In the genomic region with DNA sequence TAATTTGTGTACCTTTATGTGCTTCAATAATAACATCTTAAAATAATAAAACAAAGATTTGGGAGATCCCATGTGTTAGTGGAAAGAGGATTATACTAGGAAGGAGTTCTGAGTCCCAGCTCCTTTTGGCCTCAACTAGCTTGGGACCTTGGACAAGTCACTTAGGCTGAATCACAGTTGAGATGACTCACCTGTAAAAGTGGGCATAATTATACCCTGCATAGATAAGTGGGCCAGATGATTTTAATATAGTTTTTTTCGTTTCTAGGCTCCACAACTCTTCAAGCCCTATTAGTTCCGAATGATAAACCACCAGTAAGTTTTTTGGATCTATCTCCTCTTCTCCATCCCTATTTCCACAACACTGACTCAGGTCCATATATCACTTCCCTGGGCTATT, we compare ENCODE assay signal across 24 cellular contexts.
A peak's percentile ranks its signal among the peaks of the same experiment; 100 is the strongest.
DNase-seq lines count a peak whose midpoint lies in the region; ATAC-seq, FAIRE-seq and TF ChIP-seq lines count a peak whose summit lies in the region.
"Had no signal": no experiment of that assay in that cellular context is flagged by ENCODE, and none has a peak within 500 bp of the region (broad histone marks: within the 10 kb centered on the region; RNA-seq: fewer than 3 reads in every experiment).

No MANE protein-coding gene starts in this region.

- no peak overlapping the region for H3K9ac ChIP-seq in endothelial cell of umbilical vein (replicated peaks; ENCODE audit: extremely low read depth, insufficient read depth, low read length)

- dilution Hi-C loops in endothelial cell of umbilical vein (cut with MboI; ENCODE audit: extremely low pct_ligation_motif_present, low sequenced_read_pairs): no loop called here

- no peak overlapping the region for H3K4me3 Mint-ChIP-seq in immature natural killer cell
- H3K4me3 Mint-ChIP-seq: activated CD8-positive, alpha-beta T cell treated with anti-CD3 and anti-CD28 coated beads, Interleukin-2, amount 10 ng/mL, durations not matched to agents 7 days and 5 days; activated naive CD8-positive, alpha-beta T cell treated with anti-CD3 and anti-CD28 coated beads, Interleukin-2, amount 10 ng/mL, durations not matched to agents 7 days and 5 days; naive thymus-derived CD8-positive, alpha-beta T cell; T-helper 1 cell treated with Interleukin-12 subunit alpha and Interleukin-12 subunit beta and Interleukin-4 antibody, amounts not matched to agents 30 μg/mL and 1 μg/mL, for 36 hours; WTC11 had no signal

- CTCF ChIA-PET in PC-9 (lab: Charles Lee): interaction anchor here (0.5 kb wide), 1 partner anchor 911 kb away, joined by 4 read pairs; no protein-coding TSS in a partner anchor
- CTCF ChIA-PET in endothelial cell of umbilical vein (lab: Charles Lee): no interaction called here

- BruUV-seq in PC-9 (replicated peaks; lab: Mats Ljungman, UMichigan): no TSS peak
- no TSS peak for BruUV-seq in endothelial cell of umbilical vein (replicated peaks; lab: Mats Ljungman, UMichigan)

- peaks cover 7 to 14% of the 10 kb centered on the region in 2 donors for H3K4me1 Mint-ChIP-seq in immature natural killer cell
- H3K4me1 Mint-ChIP-seq: activated naive CD8-positive, alpha-beta T cell treated with anti-CD3 and anti-CD28 coated beads, Interleukin-2, amount 10 ng/mL, durations not matched to agents 7 days and 5 days had no signal

- intact Hi-C loops in right cardiac atrium (cut with DNase I) (no loop called here), PC-9 (cut with micrococcal nuclease; ENCODE audit: unreplicated experiment) (no loop called here), endothelial cell of umbilical vein (cut with micrococcal nuclease) (no loop called here)

- H2AFZ ChIP-seq in PC-9 (no peak overlapping the region), endothelial cell of umbilical vein (ENCODE audit: low read depth, low read length) (no peak overlapping the region)
- H2AFZ ChIP-seq: hepatocyte had no signal

- DNase-seq in cardiac muscle cell (ENCODE audit: low read depth in 1 of 2, low spot score in 1 of 2): no peak
- no peak for DNase-seq in right cardiac atrium
- DNase-seq in PC-9: no peak
- DNase-seq in endothelial cell of umbilical vein (ENCODE audit: low read depth, low spot score): no peak
- DNase-seq in small intestine: peak; percentile 2
- no peak for DNase-seq in cerebellar nuclear complex (lab: John Stamatoyannopoulos, UW)
- DNase-seq in cerebellar cortex (ENCODE audit: low spot score): no peak
- no peak for DNase-seq in immature natural killer cell
- DNase-seq: activated CD8-positive, alpha-beta T cell treated with anti-CD3 and anti-CD28 coated beads, Interleukin-2, amount 10 ng/mL, durations not matched to agents 7 days and 5 days; activated naive CD8-positive, alpha-beta T cell treated with anti-CD3 and anti-CD28 coated beads, Interleukin-2, amount 10 ng/mL, durations not matched to agents 7 days and 5 days; effector CD8-positive, alpha-beta T cell; GDM1; islet precursor cell; Karpas-422; naive thymus-derived CD8-positive, alpha-beta T cell; NCI-H1105; NCI-H2227 treated with DMSO at 0.1 percent for 48 hours; SHP77 treated with DMSO at 0.1 percent for 48 hours; stimulated activated CD4-positive, alpha-beta T cell treated with anti-CD3 and anti-CD28 coated beads, Interleukin-4, amount 100 ng/mL, for 4 hours had no signal

- no peaks in the 10 kb centered on the region for H3K36me3 ChIP-seq in cardiac muscle cell
- H3K36me3 ChIP-seq in PC-9 (ENCODE audit: low read depth): no peaks in the 10 kb centered on the region
- H3K36me3 ChIP-seq in endothelial cell of umbilical vein (ENCODE audit: control insufficient read depth in 2 of 2, extremely low read depth in 1 of 2, insufficient read depth in 2 of 2, low read length in 2 of 2): no peaks in the 10 kb centered on the region
- H3K36me3 ChIP-seq in small intestine (ENCODE audit: control insufficient read depth in 2 of 2, insufficient read depth in 2 of 2, low read length in 2 of 2): no peaks in the 10 kb centered on the region
- H3K36me3 ChIP-seq: vagina had no signal

- TF ChIP-seq CTCF in cardiac muscle cell (IDR thresholded peaks at IDR 0.05; ENCODE audit: low read depth, low read length): no peak
- TF ChIP-seq CTCF in PC-9 (conservative IDR thresholded peaks at IDR 0.05): no peak
- no peak for TF ChIP-seq CTCF in endothelial cell of umbilical vein (IDR thresholded peaks at IDR 0.05; ENCODE audit: extremely low read depth in 1 of 2, insufficient read depth in 1 of 2, low read depth in 1 of 2, low read length in 2 of 2)

- H3K27me3 Mint-ChIP-seq in immature natural killer cell (ENCODE audit: low read depth in 3 of 3): peaks cover 0 to 4% (median 3%) of the 10 kb centered on the region in 3 donors
- H3K27me3 Mint-ChIP-seq: activated naive CD8-positive, alpha-beta T cell treated with anti-CD3 and anti-CD28 coated beads, Interleukin-2, amount 10 ng/mL, durations not matched to agents 7 days and 5 days; naive thymus-derived CD8-positive, alpha-beta T cell had no signal

- H3K4me3 ChIP-seq in cardiac muscle cell: no peak overlapping the region
- H3K4me3 ChIP-seq in right cardiac atrium (ENCODE audit: low read length): no peak overlapping the region
- H3K4me3 ChIP-seq in PC-9: no peak overlapping the region
- H3K4me3 ChIP-seq in endothelial cell of umbilical vein (replicated peaks in 1 of 3; ENCODE audit: insufficient read depth in 1 of 3, low read depth in 1 of 3, low read length in 3 of 3): no peak overlapping the region
- no peak overlapping the region for H3K4me3 ChIP-seq in small intestine (ENCODE audit: low read depth in 1 of 2, low read length in 2 of 2)
- H3K4me3 ChIP-seq: GM12878, hepatocyte, vagina had no signal

- H3K27ac ChIP-seq in cardiac muscle cell (peak overlapping the region; percentile 96), right cardiac atrium (ENCODE audit: low read length) (no peak overlapping the region), PC-9 (no peak overlapping the region), endothelial cell of umbilical vein (ENCODE audit: insufficient read depth, low read depth, low read length) (peak overlapping the region; percentile 41), small intestine (ENCODE audit: low read depth in 1 of 2, low read length in 1 of 2) (no peak overlapping the region)
- H3K27ac ChIP-seq: hepatocyte, vagina had no signal

- no peak for FAIRE-seq in endothelial cell of umbilical vein (lab: Jason Lieb, UNC)
- no peak for FAIRE-seq in small intestine (lab: Jason Lieb, UNC)
- FAIRE-seq: GM12878 had no signal

- H3K9me3 ChIP-seq in cardiac muscle cell (ENCODE audit: low read depth) (no peaks in the 10 kb centered on the region), right cardiac atrium (ENCODE audit: control insufficient read depth, low read length) (no peaks in the 10 kb centered on the region), PC-9 (ENCODE audit: insufficient read depth, low read depth) (no peaks in the 10 kb centered on the region), endothelial cell of umbilical vein (replicated peaks; ENCODE audit: control insufficient read depth, insufficient read depth, low read length) (no peaks in the 10 kb centered on the region), small intestine (ENCODE audit: control insufficient read depth, low read depth) (no peaks in the 10 kb centered on the region)
- H3K9me3 ChIP-seq: vagina had no signal

- no peak for TF ChIP-seq POLR2A in endothelial cell of umbilical vein (IDR thresholded peaks at IDR 0.05; ENCODE audit: low read depth, low read length)

- 93% methylated on average over 2 of the region's 2 CpGs for WGBS in right cardiac atrium
- WGBS in small intestine, 3 donors: 47 to 95% (median 58%) methylated on average over 2 of the region's 2 CpGs

- H3K36me3 Mint-ChIP-seq in immature natural killer cell: peaks cover 0 to 9% (median under 1%) of the 10 kb centered on the region in 3 donors
- H3K36me3 Mint-ChIP-seq: WTC11 had no signal

- no peaks in the 10 kb centered on the region for H4K20me1 ChIP-seq in PC-9 (ENCODE audit: insufficient read depth)
- no peaks in the 10 kb centered on the region for H4K20me1 ChIP-seq in endothelial cell of umbilical vein (replicated peaks; ENCODE audit: control insufficient read depth, extremely low read depth, insufficient read depth, low read length)

- 0 out of 2 replicates have a peak, but pooled peaks cover 4% of the 10 kb centered on the region for H3K9me2 ChIP-seq in PC-9 (ENCODE audit: insufficient read depth)

- no peaks in the 10 kb centered on the region for H3K79me2 ChIP-seq in PC-9 (ENCODE audit: low read depth)
- H3K79me2 ChIP-seq in endothelial cell of umbilical vein (ENCODE audit: control insufficient read depth, insufficient read depth, low read length): no peaks in the 10 kb centered on the region
- H3K79me2 ChIP-seq: hepatocyte had no signal

- peaks cover 24% of the 10 kb centered on the region; the same call in 1 of the 2 replicates for H3F3A ChIP-seq in PC-9 (ENCODE audit: insufficient read depth, low read depth)

- H3K4me2 ChIP-seq in PC-9 (peak overlapping the region; percentile 48; the same call in 1 of the 2 replicates), endothelial cell of umbilical vein (ENCODE audit: insufficient read depth, low read length) (no peak overlapping the region)
- H3K4me2 ChIP-seq: hepatocyte had no signal

- H3K9me1 ChIP-seq in endothelial cell of umbilical vein (replicated peaks; ENCODE audit: control insufficient read depth, extremely low read depth, insufficient read depth, low read length): no peaks in the 10 kb centered on the region

- peaks cover 73% of the 10 kb centered on the region for H3K4me1 ChIP-seq in cardiac muscle cell (ENCODE audit: low read depth)
- H3K4me1 ChIP-seq in right cardiac atrium (ENCODE audit: control insufficient read depth, insufficient read depth, low read length): peaks cover 2% of the 10 kb centered on the region
- H3K4me1 ChIP-seq in PC-9 (replicated peaks; ENCODE audit: insufficient read depth): peaks cover 40% of the 10 kb centered on the region
- H3K4me1 ChIP-seq in endothelial cell of umbilical vein (ENCODE audit: control insufficient read depth, extremely low read depth, insufficient read depth, low read length): peaks cover 11% of the 10 kb centered on the region
- no peaks in the 10 kb centered on the region for H3K4me1 ChIP-seq in small intestine (ENCODE audit: control insufficient read depth in 2 of 2, insufficient read depth in 1 of 2, low read depth in 1 of 2, low read length in 1 of 2)
- H3K4me1 ChIP-seq: vagina had no signal

- POLR2A ChIA-PET in PC-9 (lab: Charles Lee; ENCODE audit: unreplicated experiment): no interaction called here
- POLR2A ChIA-PET in endothelial cell of umbilical vein (lab: Charles Lee): no interaction called here

- no peak overlapping the region for H3K27ac Mint-ChIP-seq in immature natural killer cell
- H3K27ac Mint-ChIP-seq: activated CD8-positive, alpha-beta T cell treated with anti-CD3 and anti-CD28 coated beads, Interleukin-2, amount 10 ng/mL, durations not matched to agents 7 days and 5 days; activated naive CD8-positive, alpha-beta T cell treated with anti-CD3 and anti-CD28 coated beads, Interleukin-2, amount 10 ng/mL, durations not matched to agents 7 days and 5 days; naive thymus-derived CD8-positive, alpha-beta T cell; T-helper 1 cell treated with Interleukin-12 subunit alpha and Interleukin-12 subunit beta and Interleukin-4 antibody, amounts not matched to agents 30 μg/mL and 1 μg/mL, for 36 hours; WTC11 had no signal

- no peaks in the 10 kb centered on the region for H3K27me3 ChIP-seq in cardiac muscle cell
- no peaks in the 10 kb centered on the region for H3K27me3 ChIP-seq in right cardiac atrium (ENCODE audit: control insufficient read depth, insufficient read depth)
- H3K27me3 ChIP-seq in PC-9 (ENCODE audit: insufficient read depth, low read depth): no peaks in the 10 kb centered on the region
- no peaks in the 10 kb centered on the region for H3K27me3 ChIP-seq in endothelial cell of umbilical vein (ENCODE audit: control insufficient read depth in 2 of 2, insufficient read depth in 2 of 2, low read length in 2 of 2)
- H3K27me3 ChIP-seq in small intestine (ENCODE audit: control insufficient read depth in 2 of 2, insufficient read depth in 2 of 2, low read length in 2 of 2): no peaks in the 10 kb centered on the region
- H3K27me3 ChIP-seq: hepatocyte, vagina had no signal

- no peak for ATAC-seq in right cardiac atrium
- ATAC-seq: activated CD8-positive, alpha-beta T cell treated with anti-CD3 and anti-CD28 coated beads, Interleukin-2, amount 10 ng/mL, durations not matched to agents 7 days and 5 days; GM12878; naive thymus-derived CD8-positive, alpha-beta T cell; WTC11 had no signal

- H3K9me3 Mint-ChIP-seq in immature natural killer cell: no peaks in the 10 kb centered on the region
- H3K9me3 Mint-ChIP-seq: activated naive CD8-positive, alpha-beta T cell treated with anti-CD3 and anti-CD28 coated beads, Interleukin-2, amount 10 ng/mL, durations not matched to agents 7 days and 5 days; T-helper 1 cell treated with Interleukin-12 subunit alpha and Interleukin-12 subunit beta and Interleukin-4 antibody, amounts not matched to agents 30 μg/mL and 1 μg/mL, for 36 hours; WTC11 had no signal

Comparison
In these comparisons a context has a peak if more than half of its experiments do, and no peak if none do; other contexts are left out.
1. H3K27ac ChIP-seq: peak in cardiac muscle cell (single experiment) and endothelial cell of umbilical vein (single experiment); none in right cardiac atrium (single experiment), PC-9 (single experiment) and small intestine (0 of 2).